8 cellular contexts compared by ENCODE assay signal in the genomic region with DNA sequence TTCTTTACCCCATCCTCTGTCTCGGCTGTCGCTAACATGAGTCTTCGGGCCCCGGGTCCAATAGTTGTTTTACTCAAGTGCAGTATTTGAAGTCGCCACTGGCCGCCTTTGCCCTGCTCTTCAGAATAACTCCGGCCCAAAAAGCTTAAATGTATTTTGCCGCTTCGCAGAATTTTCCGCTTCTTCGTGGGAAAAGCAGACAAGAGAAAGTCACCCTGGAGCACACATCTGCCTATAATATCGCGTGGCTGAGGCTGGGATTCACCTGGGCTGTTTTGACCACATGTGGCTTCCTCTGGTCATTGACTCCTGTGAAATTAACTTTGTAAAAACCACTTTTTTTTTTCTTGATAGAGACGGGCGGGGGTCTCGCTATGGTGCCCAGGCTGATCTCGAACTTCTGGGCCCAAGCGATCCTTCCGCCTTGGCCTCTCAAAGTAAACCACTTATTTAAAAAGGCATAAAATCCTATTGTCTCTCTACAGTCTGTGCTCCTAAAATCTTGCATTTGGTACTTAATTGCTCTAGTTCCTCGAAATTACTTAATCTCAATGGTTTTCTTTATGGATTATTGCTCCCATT. TPM values are rescaled to one million over a fixed set of nuclear protein-coding genes. Genes with fewer than 3 reads are reported as not detected.
DNase-seq lines count a peak whose midpoint lies in the region; ATAC-seq lines count a peak whose summit lies in the region.

No MANE protein-coding gene starts in this region.

- peaks cover 16 to 22% of the 10 kb centered on the region in 2 donors for H3K36me3 Mint-ChIP-seq in activated naive CD4-positive, alpha-beta T cell treated with anti-CD3 and anti-CD28 coated beads, Interleukin-2, amount 50 U/mL, for 72 hours

- H3K9me3 Mint-ChIP-seq in activated naive CD4-positive, alpha-beta T cell treated with anti-CD3 and anti-CD28 coated beads, Interleukin-2, amount 50 U/mL, for 72 hours: no peaks in the 10 kb centered on the region

- H3K27ac Mint-ChIP-seq in activated naive CD4-positive, alpha-beta T cell treated with anti-CD3 and anti-CD28 coated beads, Interleukin-2, amount 50 U/mL, for 72 hours: peak overlapping the region; percentile 94

- DNase-seq in SKM-1 treated with dmso at 0.1 percent for 144 hours (lab: John Stamatoyannopoulos, UW; ENCODE audit: unreplicated experiment): peak; percentile 18
- DNase-seq in SKM-1 (lab: John Stamatoyannopoulos, UW; ENCODE audit: unreplicated experiment): no peak
- DNase-seq in activated naive CD4-positive, alpha-beta T cell treated with anti-CD3 and anti-CD28 coated beads, Interleukin-2, amount 50 U/mL, for 72 hours (ENCODE audit: low spot score in 2 of 2): no peak
- peak; percentile 44 for DNase-seq in iris pigment epithelial cell (ENCODE audit: low read depth)
- peak; percentile 10 for DNase-seq in stromal cell of bone marrow (ENCODE audit: low read depth)
- DNase-seq in NCI-H226: no peak
- no peak for DNase-seq in NK-92 treated with Interleukin-12 subunit alpha and Interleukin-12 subunit beta, amount 100 ng/mL, for 24 hours (lab: John Stamatoyannopoulos, UW)

- ATAC-seq in HG03139 (IDR thresholded peaks at IDR 0.05; ENCODE audit: unreplicated experiment): peak; percentile 4
- peak in 1 of 2 donors; percentile 9 for ATAC-seq in activated naive CD4-positive, alpha-beta T cell treated with anti-CD3 and anti-CD28 coated beads, Interleukin-2, amount 50 U/mL, for 72 hours

RNA-seq across cellular contexts. Expression of a gene that starts 0.7 kb away (rescaled TPM):
- total RNA-seq in activated naive CD4-positive, alpha-beta T cell treated with anti-CD3 and anti-CD28 coated beads, Interleukin-2, amount 50 U/mL, for 72 hours: 10 to 100 TPM; 56.8 to 60.2 TPM

Comparison
In these comparisons a context has a peak if more than half of its experiments do, and no peak if none do; other contexts are left out.
1. DNase-seq: peak in SKM-1 treated with dmso at 0.1 percent for 144 hours (single experiment), iris pigment epithelial cell (single experiment) and stromal cell of bone marrow (single experiment); none in SKM-1 (single experiment), activated naive CD4-positive, alpha-beta T cell treated with anti-CD3 and anti-CD28 coated beads, Interleukin-2, amount 50 U/mL, for 72 hours (0 of 2), NCI-H226 (single experiment) and NK-92 treated with Interleukin-12 subunit alpha and Interleukin-12 subunit beta, amount 100 ng/mL, for 24 hours (single experiment).